ENCODE assay signal across 8 cellular contexts in genomic region chr1:20493839-20494608, GRCh38. TPM values are rescaled to one million over a fixed set of nuclear protein-coding genes. Genes with fewer than 3 reads are reported as not detected.
DNase-seq lines count a peak whose midpoint lies in the region; ATAC-seq and TF ChIP-seq lines count a peak whose summit lies in the region.

No MANE protein-coding gene starts in this region.

- no peaks in the 10 kb centered on the region for H3K4me1 ChIP-seq in aorta (ENCODE audit: control insufficient read depth in 1 of 2, insufficient read depth in 2 of 2, low read length in 2 of 2)

- H3K4me3 ChIP-seq in aorta (ENCODE audit: low read length in 2 of 2) = no peak overlapping the region

- no peaks in the 10 kb centered on the region for H3K27me3 ChIP-seq in aorta (ENCODE audit: control insufficient read depth in 1 of 2, insufficient read depth in 2 of 2, low read length in 1 of 2)

- 2% methylated on average over 16 of the region's 16 CpGs for WGBS in aorta, 2 donors

- peak; percentile 94 for TF ChIP-seq CTCF in GM12874 (IDR thresholded peaks at IDR 0.05; ENCODE audit: insufficient read depth, low read depth, low read length)

- peaks cover 0 to 4% of the 10 kb centered on the region in 2 donors for H3K36me3 ChIP-seq in aorta (ENCODE audit: control insufficient read depth in 1 of 2, insufficient read depth in 2 of 2, low read length in 1 of 2)

- intact Hi-C loops in left cardiac atrium (cut with DNase I) (loop anchor here (1.0 to 5.0 kb wide), 5 partner anchors 117 to 577 kb away; no protein-coding TSS in a partner anchor), aorta (cut with DNase I) (loop anchor here (1.0 to 5.0 kb wide), 4 partner anchors 117 to 575 kb away; no protein-coding TSS in a partner anchor)

- H3K27ac ChIP-seq in aorta (ENCODE audit: low read depth in 1 of 2, low read length in 2 of 2) = no peak overlapping the region

- H3K9me3 ChIP-seq in aorta (ENCODE audit: control insufficient read depth, low read length) = no peaks in the 10 kb centered on the region

- ATAC-seq in left cardiac atrium (peak; percentile 88), aorta (ENCODE audit: low FRiP score) (peak; percentile 88), GM21515 (IDR thresholded peaks at IDR 0.05; ENCODE audit: unreplicated experiment) (no peak)

- DNase-seq in NCI-H1436 treated with DMSO at 0.1 percent for 48 hours (lab: John Stamatoyannopoulos, UW) (peak; percentile 41), SW480 (ENCODE audit: low spot score) (peak; percentile 81), amniotic stem cell (lab: John Stamatoyannopoulos, UW) (peak; percentile 64), left cardiac atrium (peak; percentile 78), pulmonary artery endothelial cell (ENCODE audit: low read depth, low spot score) (peak; percentile 82), aorta (peak; percentile 84 to 92)

RNA-seq across cellular contexts. Expression of gene CAMK2N1, which starts 8.0 kb away (rescaled TPM):
- total RNA-seq in left cardiac atrium (10 to 100 TPM; 19.4 to 25.3 TPM), pulmonary artery endothelial cell (10.3 and 10.9 TPM in 2 replicates), aorta (10 to 100 TPM; 11.5 to 21.8 TPM)
- polyA plus RNA-seq in aorta = 10 to 100 TPM in 1 of 2 donors, 1 to 10 TPM in 1; 9.6 to 36.8 TPM

RNA-seq across cellular contexts. Expression of gene MUL1, which starts 13.9 kb away (rescaled TPM):
- total RNA-seq in left cardiac atrium (10 to 100 TPM; 32.4 to 41.0 TPM), pulmonary artery endothelial cell (32.9 and 36.0 TPM in 2 replicates), aorta (10 to 100 TPM; 16.8 to 18.6 TPM)
- 1 to 10 TPM; 5.5 to 9.6 TPM for polyA plus RNA-seq in aorta

RNA-seq across cellular contexts. Expression of gene FAM43B, which starts 58.3 kb away (rescaled TPM):
- total RNA-seq in left cardiac atrium = 1 to 10 TPM; 1.6 to 3.3 TPM
- total RNA-seq in pulmonary artery endothelial cell = not detected in 2 replicates
- 1 to 10 TPM in 1 of 2 donors, under 1 TPM in 1; 0.52 to 2.7 TPM for total RNA-seq in aorta
- polyA plus RNA-seq in aorta = not detected
